Comparison of ENCODE assay signal across 8 cellular contexts in genomic region chr5:134586866-134587524, GRCh38. TPM values are rescaled to one million over a fixed set of nuclear protein-coding genes. Genes with fewer than 3 reads are reported as not detected.
DNase-seq lines count a peak whose midpoint lies in the region; ATAC-seq, FAIRE-seq and TF ChIP-seq lines count a peak whose summit lies in the region.

No MANE protein-coding gene starts in this region.

- BruUV-seq in endothelial cell of umbilical vein (replicated peaks; lab: Mats Ljungman, UMichigan), result no TSS peak

- CTCF ChIA-PET in endothelial cell of umbilical vein (lab: Charles Lee), result interaction anchor here (0.6 to 3.1 kb wide), 77 partner anchors 9 to 983 kb away, joined by 3 to 40 read pairs (median 4); partner anchors contain the start of genes CDKN2AIPNL, JADE2, PCBD2 and SKP1

- no peak overlapping the region for H3K9ac ChIP-seq in endothelial cell of umbilical vein (replicated peaks; ENCODE audit: extremely low read depth, insufficient read depth, low read length)

- TF ChIP-seq POLR2A in endothelial cell of umbilical vein (IDR thresholded peaks at IDR 0.05; ENCODE audit: low read depth, low read length), result no peak

- intact Hi-C loops in endothelial cell of umbilical vein (cut with micrococcal nuclease), result loop anchor here (1.0 to 2.0 kb wide), 3 partner anchors 26 to 284 kb away; partner anchors contain the start of gene CDKN2AIPNL

- H3K4me2 ChIP-seq in endothelial cell of umbilical vein (ENCODE audit: insufficient read depth, low read length), result no peak overlapping the region

- ATAC-seq in GM19025 (IDR thresholded peaks at IDR 0.05; ENCODE audit: low read depth, unreplicated experiment) (peak; percentile 67), HG03378 (IDR thresholded peaks at IDR 0.05; ENCODE audit: unreplicated experiment) (peak; percentile 75)

- peak; percentile 97 for TF ChIP-seq CTCF in endothelial cell of umbilical vein (IDR thresholded peaks at IDR 0.05; ENCODE audit: extremely low read depth in 1 of 2, insufficient read depth in 1 of 2, low read depth in 1 of 2, low read length in 2 of 2)

- no peaks in the 10 kb centered on the region for H3K27me3 ChIP-seq in endothelial cell of umbilical vein (ENCODE audit: control insufficient read depth in 2 of 2, insufficient read depth in 2 of 2, low read length in 2 of 2)

- H3K4me3 ChIP-seq in endothelial cell of umbilical vein (replicated peaks in 1 of 3; ENCODE audit: insufficient read depth in 1 of 3, low read depth in 1 of 3, low read length in 3 of 3), result no peak overlapping the region

- DNase-seq in Ammon's horn (ENCODE audit: low spot score) (peak; percentile 73), NOMO-1 treated with DMSO at 0.1 percent for 48 hours (lab: John Stamatoyannopoulos, UW; ENCODE audit: unreplicated experiment) (peak; percentile 80), endothelial cell of umbilical vein (ENCODE audit: low read depth, low spot score) (peak; percentile 75), middle frontal gyrus (ENCODE audit: extremely low spot score, low spot score) (peak; percentile 45)
- DNase-seq in activated CD8-positive, alpha-beta memory T cell treated with anti-CD3 and anti-CD28 coated beads for 48 hours (ENCODE audit: low read depth in 2 of 3, low spot score in 2 of 3), result peak; percentile 62 to 85 (median 84)
- DNase-seq in stimulated activated CD8-positive, alpha-beta memory T cell treated with anti-CD3 and anti-CD28 coated beads, Interleukin-2, amount 100 ng/mL, for 48 hours (ENCODE audit: low read depth in 2 of 2), result peak; percentile 85 to 87

- no peaks in the 10 kb centered on the region for H3K9me3 ChIP-seq in endothelial cell of umbilical vein (replicated peaks; ENCODE audit: control insufficient read depth, insufficient read depth, low read length)

- POLR2A ChIA-PET in endothelial cell of umbilical vein (lab: Charles Lee), result interaction anchor here (0.7 to 0.8 kb wide), 2 partner anchors 215 to 376 kb away, joined by 3 to 4 read pairs; no protein-coding TSS in a partner anchor

- H3K79me2 ChIP-seq in endothelial cell of umbilical vein (ENCODE audit: control insufficient read depth, insufficient read depth, low read length), result no peaks in the 10 kb centered on the region

- H2AFZ ChIP-seq in endothelial cell of umbilical vein (ENCODE audit: low read depth, low read length), result peak overlapping the region; percentile 89

- dilution Hi-C loops in endothelial cell of umbilical vein (cut with MboI; ENCODE audit: extremely low pct_ligation_motif_present, low sequenced_read_pairs), result no loop called here

- H3K9me1 ChIP-seq in endothelial cell of umbilical vein (replicated peaks; ENCODE audit: control insufficient read depth, extremely low read depth, insufficient read depth, low read length), result no peaks in the 10 kb centered on the region

- H3K27ac ChIP-seq in endothelial cell of umbilical vein (ENCODE audit: insufficient read depth, low read depth, low read length), result no peak overlapping the region

- H3K4me1 ChIP-seq in endothelial cell of umbilical vein (ENCODE audit: control insufficient read depth, extremely low read depth, insufficient read depth, low read length), result peaks cover 3% of the 10 kb centered on the region

- no peaks in the 10 kb centered on the region for H4K20me1 ChIP-seq in endothelial cell of umbilical vein (replicated peaks; ENCODE audit: control insufficient read depth, extremely low read depth, insufficient read depth, low read length)

- H3K36me3 ChIP-seq in endothelial cell of umbilical vein (ENCODE audit: control insufficient read depth in 2 of 2, extremely low read depth in 1 of 2, insufficient read depth in 2 of 2, low read length in 2 of 2), result no peaks in the 10 kb centered on the region

- peak; percentile 92 for FAIRE-seq in endothelial cell of umbilical vein (lab: Jason Lieb, UNC)

TF ChIP-seq in endothelial cell of umbilical vein, 7 proteins besides CTCF, POLR2A, EP300 and RAD21:
- no peak for TF ChIP-seq MYC (IDR thresholded peaks at IDR 0.05; ENCODE audit: low read depth, low read length)
- no peak for TF ChIP-seq EZH2 (IDR thresholded peaks at IDR 0.05; ENCODE audit: borderline replicate concordance, low read depth, low read length, severe bottlenecking)
- TF ChIP-seq JUN (IDR thresholded peaks at IDR 0.05; ENCODE audit: borderline replicate concordance, insufficient read depth, insufficient read length, low read depth), result no peak
- TF ChIP-seq MAX (IDR thresholded peaks at IDR 0.05; ENCODE audit: insufficient read depth, insufficient read length), result no peak
- TF ChIP-seq POLR2AphosphoS5 (IDR thresholded peaks at IDR 0.05; ENCODE audit: insufficient read depth, low read depth, low read length), result no peak
- TF ChIP-seq GATA2 (IDR thresholded peaks at IDR 0.05; ENCODE audit: insufficient read depth, insufficient read length, low read depth, low read length), result no peak
- no peak for TF ChIP-seq FOS (IDR thresholded peaks at IDR 0.05; ENCODE audit: borderline replicate concordance, insufficient read depth, low read length)

RNA-seq across cellular contexts. Expression of gene SAR1B, which starts 45.6 kb away (rescaled TPM):
- 56.2 and 62.5 TPM in 2 replicates for total RNA-seq in endothelial cell of umbilical vein
- polyA plus RNA-seq in endothelial cell of umbilical vein, result 13.1 and 18.6 TPM in 2 replicates
- polyA plus RNA-seq in endothelial cell of umbilical vein (2011; cell fraction: cytosol; rRNA removed), result 29.8 and 33.5 TPM in 2 replicates
- polyA plus RNA-seq in endothelial cell of umbilical vein (2011; cell fraction: nucleus; rRNA removed), result 17.7 and 23.7 TPM in 2 replicates
- polyA plus RNA-seq in endothelial cell of umbilical vein (2012), result 36.8 and 55.9 TPM in 2 replicates
- polyA minus RNA-seq in endothelial cell of umbilical vein, result 31.6 and 34.7 TPM in 2 replicates
- polyA minus RNA-seq in endothelial cell of umbilical vein (2011; cell fraction: cytosol; rRNA and poly(A)+ RNA removed), result 27.8 TPM
- polyA minus RNA-seq in endothelial cell of umbilical vein (2011; cell fraction: nucleus; rRNA and poly(A)+ RNA removed), result 13.1 and 14.6 TPM in 2 replicates
